ENCODE assay signal across 22 cellular contexts in the genomic region with DNA sequence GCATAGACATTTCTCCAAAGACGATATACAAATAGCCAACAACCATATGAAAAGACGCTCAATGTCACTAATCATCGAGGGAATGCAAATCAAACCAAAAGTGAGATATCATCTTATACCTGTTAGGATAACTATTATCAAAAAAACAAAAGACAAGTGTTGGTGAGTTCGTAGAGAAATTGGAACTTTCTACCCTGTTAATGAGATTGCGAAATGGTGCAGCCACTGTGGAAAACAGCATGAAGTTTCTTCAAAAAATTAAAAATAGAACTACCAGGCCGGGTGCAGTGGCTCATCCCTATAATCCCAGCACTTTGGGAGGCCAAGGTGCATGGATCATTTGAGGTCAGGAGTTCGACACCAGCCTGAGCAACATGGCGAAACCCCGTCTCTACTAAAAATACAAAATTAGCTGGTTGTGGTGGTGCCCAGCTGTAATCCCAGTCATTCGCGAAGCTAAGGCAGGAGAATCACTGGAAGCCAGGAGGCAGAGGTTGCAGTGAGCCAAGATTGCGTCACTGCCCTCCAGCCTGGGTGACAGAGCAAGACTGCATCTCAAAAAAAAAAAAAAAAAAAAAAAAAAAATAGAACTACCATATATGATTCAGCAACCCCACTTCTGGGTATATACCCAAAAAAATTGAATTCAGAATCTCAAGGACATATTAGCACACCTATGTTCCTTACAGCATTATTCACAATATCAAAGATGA.
"Had no signal": no experiment of that assay in that cellular context is flagged by ENCODE, and none has a peak within 500 bp of the region (broad histone marks: within the 10 kb centered on the region; RNA-seq: fewer than 3 reads in every experiment).

No MANE protein-coding gene starts in this region.

- H3K27ac ChIP-seq: epithelial cell of prostate, gastrocnemius medialis, lower lobe of right lung, ovary, psoas muscle, skin epidermis, spleen, thoracic aorta, tibial nerve, upper lobe of left lung, uterus had no signal

- FAIRE-seq: keratinocyte had no signal

- H3K4me1 ChIP-seq: gastrocnemius medialis, lower lobe of right lung, psoas muscle, spleen, tibial nerve, upper lobe of left lung, uterus had no signal

- DNase-seq: effector CD8-positive, alpha-beta T cell; endodermal cell; foreskin fibroblast; gastrocnemius medialis; left ventricle myocardium superior; lower lobe of right lung; natural killer cell; occipital lobe; ovary; posterior cingulate gyrus; psoas muscle; right cardiac atrium; spleen; stimulated activated naive B cell treated with anti-CD40 and anti-IgM and Interleukin-4, amounts not matched to agents 10 μg/mL and 1 μg/mL and 100 μg/mL, for 72 hours; upper lobe of left lung; uterus had no signal

- ATAC-seq: esophagus mucosa; gastrocnemius medialis; left ventricle myocardium superior; lower lobe of right lung; natural killer cell; psoas muscle; right cardiac atrium; stimulated activated naive B cell treated with anti-CD40 and anti-IgM and Interleukin-4, amounts not matched to agents 10 μg/mL and 1 μg/mL and 100 μg/mL, for 72 hours had no signal

- H3K9me3 ChIP-seq: lower lobe of right lung, ovary, thoracic aorta, upper lobe of left lung, uterus had no signal

- H3K4me3 ChIP-seq: gastrocnemius medialis, lower lobe of right lung, ovary, psoas muscle, skin epidermis, spleen, thoracic aorta, tibial nerve, upper lobe of left lung, uterus had no signal
